Comparison of ENCODE assay signal across 8 cellular contexts in genomic region chr17:7834891-7835817, GRCh38. TPM values are rescaled to one million over a fixed set of nuclear protein-coding genes. Genes with fewer than 3 reads are reported as not detected.
A peak's percentile ranks its signal among the peaks of the same experiment; 100 is the strongest.
DNase-seq lines count a peak whose midpoint lies in the region; ATAC-seq and TF ChIP-seq lines count a peak whose summit lies in the region.

No MANE protein-coding gene starts in this region.

- peak; percentile 34 for ATAC-seq in GM18870 (IDR thresholded peaks at IDR 0.05; ENCODE audit: unreplicated experiment)
- peak; percentile 45 for ATAC-seq in HG03342 (IDR thresholded peaks at IDR 0.05; ENCODE audit: unreplicated experiment)

- WGBS in smooth muscle cell (ENCODE audit: low lambda C conversion rate) = 1% methylated on average over 53 of the region's 75 CpGs

- H3K36me3 ChIP-seq in smooth muscle cell (ENCODE audit: low read depth) = no peaks in the 10 kb centered on the region

- peak; percentile 99 for DNase-seq in ACHN
- peak; percentile 86 for DNase-seq in NCI-H345 treated with DMSO at 0.1 percent for 48 hours (lab: John Stamatoyannopoulos, UW; ENCODE audit: unreplicated experiment)
- peak; percentile 78 to 82 (median 80) for DNase-seq in activated CD4-positive, CD25-positive, alpha-beta regulatory T cell (lab: John Stamatoyannopoulos, UW)
- DNase-seq in caudate nucleus (lab: John Stamatoyannopoulos, UW) = peak; percentile 49 to 99 (median 96)
- peak; percentile 95 for DNase-seq in inferior parietal cortex (ENCODE audit: extremely low spot score)
- peak; percentile 88 for DNase-seq in smooth muscle cell (lab: John Stamatoyannopoulos, UW; ENCODE audit: unreplicated experiment)

- in situ Hi-C loops in ACHN (cut with HindIII; ENCODE audit: low pct_ligation_motif_present, low pct_unique_long_range_greater_than_20kb, low sequenced_read_pairs) = no loop called here

- no peak overlapping the region for H2AFZ ChIP-seq in smooth muscle cell (ENCODE audit: low read depth)

- no peaks in the 10 kb centered on the region for H3K9me3 ChIP-seq in smooth muscle cell (replicated peaks; ENCODE audit: low read depth)

- peaks cover 29% of the 10 kb centered on the region for H3F3A ChIP-seq in smooth muscle cell (ENCODE audit: low read depth)

- H3K4me1 ChIP-seq in smooth muscle cell (ENCODE audit: low read depth) = peaks cover 20% of the 10 kb centered on the region

- H3K4me3 ChIP-seq in smooth muscle cell = peak overlapping the region; percentile 76

- peak overlapping the region; percentile 98 for H3K27ac ChIP-seq in caudate nucleus (ENCODE audit: low read depth, low read length)
- H3K27ac ChIP-seq in smooth muscle cell (ENCODE audit: low read depth) = peak overlapping the region; percentile 100

- no peaks in the 10 kb centered on the region for H3K27me3 ChIP-seq in smooth muscle cell (ENCODE audit: low read depth)

- peaks cover 15% of the 10 kb centered on the region for H3K79me2 ChIP-seq in smooth muscle cell (ENCODE audit: low read depth)

- H3K9ac ChIP-seq in smooth muscle cell (ENCODE audit: low read depth) = peak overlapping the region; percentile 99

- TF ChIP-seq CTCF in smooth muscle cell (IDR thresholded peaks at IDR 0.05; ENCODE audit: borderline replicate concordance, insufficient read depth, poor library complexity, severe bottlenecking) = peak; percentile 70

- H4K20me1 ChIP-seq in smooth muscle cell (ENCODE audit: low read depth) = peaks cover 14% of the 10 kb centered on the region

- H3K4me2 ChIP-seq in smooth muscle cell = peak overlapping the region; percentile 90

RNA-seq across cellular contexts. Expression of gene KDM6B, which starts 1.1 kb away (rescaled TPM):
- total RNA-seq in smooth muscle cell = 4.3 and 9.1 TPM in 2 replicates
- 5.8 and 11.1 TPM in 2 replicates for polyA plus RNA-seq in smooth muscle cell

RNA-seq across cellular contexts. Expression of gene TMEM88, which starts 19.7 kb away (rescaled TPM):
- total RNA-seq in smooth muscle cell = 5.1 and 8.6 TPM in 2 replicates
- 12.7 and 16.1 TPM in 2 replicates for polyA plus RNA-seq in smooth muscle cell

RNA-seq across cellular contexts. Expression of gene NAA38, which starts 22.2 kb away (rescaled TPM):
- total RNA-seq in smooth muscle cell = 30.6 and 76.4 TPM in 2 replicates
- 86.1 and 99.4 TPM in 2 replicates for polyA plus RNA-seq in smooth muscle cell

RNA-seq across cellular contexts. Expression of gene CYB5D1, which starts 22.6 kb away (rescaled TPM):
- 8.6 and 9.3 TPM in 2 replicates for total RNA-seq in smooth muscle cell
- polyA plus RNA-seq in smooth muscle cell = 6.6 and 7.9 TPM in 2 replicates

RNA-seq across cellular contexts. Expression of gene CHD3, which starts 53.4 kb away (rescaled TPM):
- total RNA-seq in smooth muscle cell = 28.5 and 34.9 TPM in 2 replicates
- polyA plus RNA-seq in smooth muscle cell = 16.3 and 23.5 TPM in 2 replicates

Comparison
In these comparisons a context has a peak if more than half of its experiments do, and no peak if none do; other contexts are left out.
1. Peak in every context shown above with its lines: DNase-seq, ATAC-seq, H3K4me3 ChIP-seq and H3K27ac ChIP-seq.